Comparison of ENCODE assay signal across 8 cellular contexts in genomic region chr4:93764647-93765246, GRCh38.
A peak's percentile ranks its signal among the peaks of the same experiment; 100 is the strongest.
DNase-seq lines count a peak whose midpoint lies in the region; ATAC-seq, FAIRE-seq and TF ChIP-seq lines count a peak whose summit lies in the region.

No MANE protein-coding gene starts in this region.

- H3K36me3 ChIP-seq in BJ (ENCODE audit: control insufficient read depth, insufficient read depth, low read length) (no peaks in the 10 kb centered on the region), bronchial epithelial cell (ENCODE audit: control insufficient read depth, insufficient read depth, low read length) (no peaks in the 10 kb centered on the region)
- H3K36me3 ChIP-seq in naive thymus-derived CD4-positive, alpha-beta T cell (ENCODE audit: control insufficient read depth in 2 of 3, insufficient read depth in 3 of 3, low read length in 3 of 3), result no peaks in the 10 kb centered on the region

- FAIRE-seq in bronchial epithelial cell (lab: Jason Lieb, UNC), result no peak

- POLR2A ChIA-PET in BJ (lab: Charles Lee), result no interaction called here
- POLR2A ChIA-PET in naive thymus-derived CD4-positive, alpha-beta T cell (lab: Charles Lee), result no interaction called here

- H3K27ac ChIP-seq in naive thymus-derived CD4-positive, alpha-beta T cell (ENCODE audit: low read depth, low read length), result no peak overlapping the region

- peak; percentile 0 for DNase-seq in BJ (ENCODE audit: low read depth)
- peak; percentile 43 for DNase-seq in NCI-H460 (ENCODE audit: extremely low read depth, low read depth)
- peak; percentile 53 for DNase-seq in bronchial epithelial cell (ENCODE audit: low read depth)
- DNase-seq in memory B cell (ENCODE audit: low spot score in 2 of 2), result peak in 1 of 2 donors; percentile 6
- DNase-seq in naive thymus-derived CD4-positive, alpha-beta T cell, result no peak
- DNase-seq in UCSD-AML1 (lab: John Stamatoyannopoulos, UW; ENCODE audit: unreplicated experiment), result no peak

- no peaks in the 10 kb centered on the region for H3K9me3 Mint-ChIP-seq in memory B cell
- peaks cover 0 to 3% (median 0%) of the 10 kb centered on the region in 11 donors for H3K9me3 Mint-ChIP-seq in naive thymus-derived CD4-positive, alpha-beta T cell

- no peaks in the 10 kb centered on the region for H3K27me3 ChIP-seq in BJ (ENCODE audit: control insufficient read depth, insufficient read depth, low read length)
- H3K27me3 ChIP-seq in bronchial epithelial cell (ENCODE audit: control insufficient read depth, insufficient read depth, low read length), result no peaks in the 10 kb centered on the region
- no peaks in the 10 kb centered on the region for H3K27me3 ChIP-seq in naive thymus-derived CD4-positive, alpha-beta T cell (ENCODE audit: control insufficient read depth in 2 of 2, insufficient read depth in 2 of 2, low read length in 2 of 2)

- no peak overlapping the region for H3K4me3 Mint-ChIP-seq in memory B cell
- no peak overlapping the region for H3K4me3 Mint-ChIP-seq in naive thymus-derived CD4-positive, alpha-beta T cell

- H3K36me3 Mint-ChIP-seq in memory B cell, result no peaks in the 10 kb centered on the region
- H3K36me3 Mint-ChIP-seq in naive thymus-derived CD4-positive, alpha-beta T cell, result no peaks in the 10 kb centered on the region

- CTCF ChIA-PET in BJ (lab: Yijun Ruan, JAX), result interaction anchor here (0.6 to 1.2 kb wide), 3 partner anchors 12 to 519 kb away, joined by 3 to 5 read pairs (median 3); no protein-coding TSS in a partner anchor
- CTCF ChIA-PET in naive thymus-derived CD4-positive, alpha-beta T cell (lab: Charles Lee), result no interaction called here

- TF ChIP-seq CTCF in BJ (IDR thresholded peaks at IDR 0.05; ENCODE audit: insufficient read depth, low read depth, low read length) (peak; percentile 68), bronchial epithelial cell (IDR thresholded peaks at IDR 0.05; ENCODE audit: insufficient read depth, low read length, severe bottlenecking) (peak; percentile 47)

- no peak overlapping the region for H3K4me3 ChIP-seq in BJ (ENCODE audit: low read depth, low read length)
- H3K4me3 ChIP-seq in bronchial epithelial cell (ENCODE audit: low read depth, low read length), result no peak overlapping the region
- H3K4me3 ChIP-seq in naive thymus-derived CD4-positive, alpha-beta T cell (ENCODE audit: low read length), result no peak overlapping the region

- intact Hi-C loops in naive thymus-derived CD4-positive, alpha-beta T cell (cut with micrococcal nuclease), result no loop called here

- H3K4me1 ChIP-seq in naive thymus-derived CD4-positive, alpha-beta T cell (ENCODE audit: control insufficient read depth in 2 of 2, insufficient read depth in 2 of 2, low read length in 2 of 2), result no peaks in the 10 kb centered on the region

- H3K27ac Mint-ChIP-seq in memory B cell, result no peak overlapping the region
- H3K27ac Mint-ChIP-seq in naive thymus-derived CD4-positive, alpha-beta T cell, result no peak overlapping the region

- H3K4me1 Mint-ChIP-seq in memory B cell, result no peaks in the 10 kb centered on the region
- H3K4me1 Mint-ChIP-seq in naive thymus-derived CD4-positive, alpha-beta T cell, result no peaks in the 10 kb centered on the region

- H3K9me3 ChIP-seq in naive thymus-derived CD4-positive, alpha-beta T cell (ENCODE audit: control insufficient read depth in 2 of 3, low read length in 3 of 3), result no peaks in the 10 kb centered on the region

- H3K27me3 Mint-ChIP-seq in memory B cell, result peaks cover 3% of the 10 kb centered on the region
- H3K27me3 Mint-ChIP-seq in naive thymus-derived CD4-positive, alpha-beta T cell, result peaks cover 0 to 5% (median 0%) of the 10 kb centered on the region in 5 donors

- ATAC-seq in GM18517 (IDR thresholded peaks at IDR 0.05; ENCODE audit: unreplicated experiment), result peak; percentile 88
- peak; percentile 71 for ATAC-seq in HG03066 (IDR thresholded peaks at IDR 0.05; ENCODE audit: low read depth, unreplicated experiment)
- ATAC-seq in memory B cell (ENCODE audit: low read depth), result peak; percentile 41
- no peak for ATAC-seq in naive thymus-derived CD4-positive, alpha-beta T cell

Comparison
In these comparisons a context has a peak if more than half of its experiments do, and no peak if none do; other contexts are left out.
1. DNase-seq: peak in BJ (single experiment), NCI-H460 (single experiment) and bronchial epithelial cell (single experiment); none in naive thymus-derived CD4-positive, alpha-beta T cell (0 of 9) and UCSD-AML1 (single experiment).